9 cellular contexts compared by ENCODE assay signal in genomic region chr19:48837586-48838191, GRCh38. TPM values are rescaled to one million over a fixed set of nuclear protein-coding genes. Genes with fewer than 3 reads are reported as not detected.
A peak's percentile ranks its signal among the peaks of the same experiment; 100 is the strongest.
DNase-seq lines count a peak whose midpoint lies in the region; ATAC-seq and TF ChIP-seq lines count a peak whose summit lies in the region.
"Had no signal": no experiment of that assay in that cellular context is flagged by ENCODE, and none has a peak within 500 bp of the region (broad histone marks: within the 10 kb centered on the region; RNA-seq: fewer than 3 reads in every experiment).

No MANE protein-coding gene starts in this region.

- H3K27ac ChIP-seq in breast epithelium (peak overlapping the region; percentile 88 to 91), layer of hippocampus (ENCODE audit: low read depth, low read length) (peak overlapping the region; percentile 68), transverse colon (peak overlapping the region; percentile 64 to 70 (median 68)), SJCRH30 (no peak overlapping the region)

- CTCF ChIA-PET in MCF 10A (lab: Yijun Ruan, JAX), result interaction anchor here (12.2 kb wide), 1 partner anchor 45 kb away, joined by 337 read pairs; no protein-coding TSS in a partner anchor

- H3K27me3 ChIP-seq in breast epithelium, result no peaks in the 10 kb centered on the region
- no peaks in the 10 kb centered on the region for H3K27me3 ChIP-seq in layer of hippocampus (ENCODE audit: control insufficient read depth, insufficient read depth, low read length)
- H3K27me3 ChIP-seq in transverse colon, result no peaks in the 10 kb centered on the region
- no peaks in the 10 kb centered on the region for H3K27me3 ChIP-seq in SJCRH30

- no peak for TF ChIP-seq CTCF in breast epithelium (IDR thresholded peaks at IDR 0.05)
- no peak for TF ChIP-seq CTCF in MCF 10A (IDR thresholded peaks at IDR 0.05; ENCODE audit: unreplicated experiment)
- TF ChIP-seq CTCF in transverse colon (IDR thresholded peaks at IDR 0.05), result no peak

- no peak overlapping the region for H3K4me3 Mint-ChIP-seq in MCF 10A (ENCODE audit: unreplicated experiment)
- H3K4me3 Mint-ChIP-seq in activated naive CD8-positive, alpha-beta T cell treated with anti-CD3 and anti-CD28 coated beads, Interleukin-2, amount 10 ng/mL, durations not matched to agents 7 days and 5 days, result peak overlapping the region; percentile 56

- H3K4me1 ChIP-seq in breast epithelium (no peaks in the 10 kb centered on the region), transverse colon (peaks cover 0 to 19% (median 9%) of the 10 kb centered on the region in 4 donors), SJCRH30 (no peaks in the 10 kb centered on the region)

- H3K9me3 Mint-ChIP-seq in MCF 10A (ENCODE audit: unreplicated experiment), result no peaks in the 10 kb centered on the region
- no peaks in the 10 kb centered on the region for H3K9me3 Mint-ChIP-seq in activated naive CD8-positive, alpha-beta T cell treated with anti-CD3 and anti-CD28 coated beads, Interleukin-2, amount 10 ng/mL, durations not matched to agents 7 days and 5 days

- no peaks in the 10 kb centered on the region for H3K36me3 Mint-ChIP-seq in MCF 10A (ENCODE audit: insufficient read depth, unreplicated experiment)
- no peaks in the 10 kb centered on the region for H3K36me3 Mint-ChIP-seq in activated naive CD8-positive, alpha-beta T cell treated with anti-CD3 and anti-CD28 coated beads, Interleukin-2, amount 10 ng/mL, durations not matched to agents 7 days and 5 days

- no peaks in the 10 kb centered on the region for H3K9me3 ChIP-seq in breast epithelium
- H3K9me3 ChIP-seq in transverse colon, result no peaks in the 10 kb centered on the region
- H3K9me3 ChIP-seq in SJCRH30 (replicated peaks), result no peaks in the 10 kb centered on the region

- H3K36me3 ChIP-seq in breast epithelium, result no peaks in the 10 kb centered on the region
- no peaks in the 10 kb centered on the region for H3K36me3 ChIP-seq in transverse colon
- no peaks in the 10 kb centered on the region for H3K36me3 ChIP-seq in SJCRH30

- no peak overlapping the region for H3K27ac Mint-ChIP-seq in MCF 10A (ENCODE audit: low read depth, unreplicated experiment)
- no peak overlapping the region for H3K27ac Mint-ChIP-seq in activated naive CD8-positive, alpha-beta T cell treated with anti-CD3 and anti-CD28 coated beads, Interleukin-2, amount 10 ng/mL, durations not matched to agents 7 days and 5 days

- 57 to 62% methylated on average over 4 to 11 of the region's 14 CpGs for WGBS in transverse colon (ENCODE audit: low coverage in 1 of 2), 2 donors

- no peaks in the 10 kb centered on the region for H3K27me3 Mint-ChIP-seq in MCF 10A (ENCODE audit: insufficient read depth, unreplicated experiment)
- peaks cover 1% of the 10 kb centered on the region for H3K27me3 Mint-ChIP-seq in activated naive CD8-positive, alpha-beta T cell treated with anti-CD3 and anti-CD28 coated beads, Interleukin-2, amount 10 ng/mL, durations not matched to agents 7 days and 5 days
- H3K27me3 Mint-ChIP-seq: activated CD4-positive, alpha-beta T cell treated with anti-CD3 and anti-CD28 coated beads for 36 hours had no signal

- no peak for TF ChIP-seq EP300 in transverse colon (IDR thresholded peaks at IDR 0.05; ENCODE audit: low read depth)

- no TSS peak for BruUV-seq in MCF 10A (replicated peaks; lab: Mats Ljungman, UMichigan)

- intact Hi-C loops in breast epithelium (cut with DNase I; ENCODE audit: low total_unique reads) (no loop called here), MCF 10A (cut with micrococcal nuclease) (no loop called here), transverse colon (cut with DNase I; ENCODE audit: low total_unique reads) (loop anchor here (2.0 kb wide), 2 partner anchors 43 to 49 kb away; no protein-coding TSS in a partner anchor)

- ATAC-seq in activated naive CD8-positive, alpha-beta T cell treated with anti-CD3 and anti-CD28 coated beads, Interleukin-2, amount 10 ng/mL, durations not matched to agents 7 days and 5 days (ENCODE audit: low read depth), result no peak
- no peak for ATAC-seq in HG03460 (IDR thresholded peaks at IDR 0.05; ENCODE audit: unreplicated experiment)

- in situ Hi-C loops in transverse colon (cut with MboI; ENCODE audit: low pct_ligation_motif_present in 1 of 4, low pct_unique_long_range_greater_than_20kb in 1 of 4, low sequenced_read_pairs in 3 of 4), result loop anchor here in 2 of 4 donors (5.0 kb wide), 1 partner anchor 45 kb away; no protein-coding TSS in a partner anchor

- H3K4me1 Mint-ChIP-seq in MCF 10A (ENCODE audit: insufficient read depth, unreplicated experiment), result peaks cover 9% of the 10 kb centered on the region
- peaks cover 15% of the 10 kb centered on the region for H3K4me1 Mint-ChIP-seq in activated naive CD8-positive, alpha-beta T cell treated with anti-CD3 and anti-CD28 coated beads, Interleukin-2, amount 10 ng/mL, durations not matched to agents 7 days and 5 days

- POLR2A ChIA-PET in MCF 10A (lab: Yijun Ruan, JAX), result no interaction called here
- POLR2A ChIA-PET in activated naive CD8-positive, alpha-beta T cell treated with anti-CD3 and anti-CD28 coated beads, Interleukin-2, amount 10 ng/mL, durations not matched to agents 7 days and 5 days (lab: Charles Lee), result interaction anchor here (0.6 to 2.4 kb wide), 9 partner anchors 26 to 192 kb away, joined by 3 to 9 read pairs (median 3); partner anchors contain the start of genes BCAT2, CA11 and PPP1R15A

- DNase-seq in breast epithelium (ENCODE audit: low spot score in 2 of 2) (no peak), MCF 10A (ENCODE audit: unreplicated experiment) (no peak), transverse colon (no peak), NCI-H345 treated with DMSO at 0.1 percent for 48 hours (lab: John Stamatoyannopoulos, UW; ENCODE audit: unreplicated experiment) (no peak), SJCRH30 (no peak)
- no peak for DNase-seq in activated naive CD8-positive, alpha-beta T cell treated with anti-CD3 and anti-CD28 coated beads, Interleukin-2, amount 10 ng/mL, durations not matched to agents 7 days and 5 days

- TF ChIP-seq POLR2A in breast epithelium (IDR thresholded peaks at IDR 0.05) (no peak), transverse colon (IDR thresholded peaks at IDR 0.05) (no peak)

- H3K4me3 ChIP-seq in breast epithelium, result peak overlapping the region in 2 of 3 donors; percentile 52 to 69
- no peak overlapping the region for H3K4me3 ChIP-seq in transverse colon
- no peak overlapping the region for H3K4me3 ChIP-seq in SJCRH30

RNA-seq across cellular contexts. Expression of gene HSD17B14, which starts 1.4 kb away (rescaled TPM):
- total RNA-seq in breast epithelium (10 to 100 TPM; 13.1 to 18.6 (median 14.6) TPM), MCF 10A (2022) (0.26 and 0.32 TPM in 2 replicates), transverse colon (10 to 100 TPM in 1 of 4 donors, 1 to 10 TPM in 3; 3.5 to 15.1 (median 5.4) TPM)
- total RNA-seq in activated naive CD8-positive, alpha-beta T cell treated with anti-CD3 and anti-CD28 coated beads, Interleukin-2, amount 10 ng/mL, durations not matched to agents 7 days and 5 days, result 1 to 10 TPM; 2.6 to 3.3 TPM
- not detected in 2 replicates for total RNA-seq in SJCRH30 (2014; rRNA removed; shearing (Covaris generic))

RNA-seq across cellular contexts. Expression of gene BCAT2, which starts 26.9 kb away (rescaled TPM):
- 10 to 100 TPM; 26.9 to 49.0 (median 28.8) TPM for total RNA-seq in breast epithelium
- 40.7 and 48.2 TPM in 2 replicates for total RNA-seq in MCF 10A (2022)
- total RNA-seq in activated naive CD8-positive, alpha-beta T cell treated with anti-CD3 and anti-CD28 coated beads, Interleukin-2, amount 10 ng/mL, durations not matched to agents 7 days and 5 days, result 10 to 100 TPM; 40.6 to 43.9 TPM
- total RNA-seq in transverse colon, result 10 to 100 TPM; 32.4 to 51.5 (median 42.8) TPM
- 31.7 and 36.0 TPM in 2 replicates for total RNA-seq in SJCRH30 (2014; rRNA removed; shearing (Covaris generic))

RNA-seq across cellular contexts. Expression of gene PLEKHA4, which starts 30.7 kb away (rescaled TPM):
- total RNA-seq in breast epithelium, result 10 to 100 TPM in 2 of 3 donors, 1 to 10 TPM in 1; 6.4 to 25.6 (median 22.4) TPM
- total RNA-seq in MCF 10A (2022), result 10.1 and 11.9 TPM in 2 replicates
- total RNA-seq in activated naive CD8-positive, alpha-beta T cell treated with anti-CD3 and anti-CD28 coated beads, Interleukin-2, amount 10 ng/mL, durations not matched to agents 7 days and 5 days, result 1 to 10 TPM; 4.0 to 7.0 TPM
- total RNA-seq in transverse colon, result 10 to 100 TPM in 2 of 4 donors, 1 to 10 TPM in 2; 2.6 to 34.4 (median 10.3) TPM
- total RNA-seq in SJCRH30 (2014; rRNA removed; shearing (Covaris generic)), result 19.3 and 26.6 TPM in 2 replicates

RNA-seq across cellular contexts. Expression of gene PPP1R15A, which starts 34.5 kb away (rescaled TPM):
- total RNA-seq in breast epithelium, result 10 to 100 TPM; 59.6 to 74.2 (median 65.4) TPM
- 207 and 248 TPM in 2 replicates for total RNA-seq in MCF 10A (2022)
- 10 to 100 TPM; 82.8 to 83.9 TPM for total RNA-seq in activated naive CD8-positive, alpha-beta T cell treated with anti-CD3 and anti-CD28 coated beads, Interleukin-2, amount 10 ng/mL, durations not matched to agents 7 days and 5 days
- total RNA-seq in transverse colon, result 100 to 1,000 TPM in 1 of 4 donors, 10 to 100 TPM in 3; 49.4 to 109 (median 69.5) TPM
- 11.1 and 12.5 TPM in 2 replicates for total RNA-seq in SJCRH30 (2014; rRNA removed; shearing (Covaris generic))

Comparison
In these comparisons a context has a peak if more than half of its experiments do, and no peak if none do; other contexts are left out.
1. H3K4me3 ChIP-seq: peak in breast epithelium (2 of 3); none in transverse colon (0 of 4) and SJCRH30 (single experiment).